Comparison of ENCODE assay signal across 7 cellular contexts in the genomic region with DNA sequence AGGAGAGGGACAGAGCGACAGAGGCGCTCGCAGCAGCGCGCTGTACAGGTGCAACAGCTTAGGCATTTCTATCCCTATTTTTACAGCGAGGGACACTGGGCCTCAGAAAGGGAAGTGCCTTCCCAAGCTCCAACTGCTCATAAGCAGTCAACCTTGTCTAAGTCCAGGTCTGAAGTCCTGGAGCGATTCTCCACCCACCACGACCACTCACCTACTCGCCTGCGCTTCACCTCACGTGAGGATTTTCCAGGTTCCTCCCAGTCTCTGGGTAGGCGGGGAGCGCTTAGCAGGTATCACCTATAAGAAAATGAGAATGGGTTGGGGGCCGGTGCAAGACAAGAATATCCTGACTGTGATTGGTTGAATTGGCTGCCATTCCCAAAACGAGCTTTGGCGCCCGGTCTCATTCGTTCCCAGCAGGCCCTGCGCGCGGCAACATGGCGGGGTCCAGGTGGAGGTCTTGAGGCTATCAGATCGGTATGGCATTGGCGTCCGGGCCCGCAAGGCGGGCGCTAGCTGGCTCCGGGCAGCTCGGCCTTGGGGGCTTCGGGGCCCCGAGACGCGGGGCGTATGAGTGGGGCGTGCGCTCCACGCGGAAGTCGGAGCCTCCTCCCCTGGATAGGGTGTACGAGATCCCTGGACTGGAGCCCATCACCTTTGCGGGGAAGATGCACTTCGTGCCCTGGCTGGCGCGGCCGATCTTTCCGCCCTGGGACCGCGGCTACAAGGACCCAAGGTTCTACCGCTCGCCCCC.
DNase-seq lines count a peak whose midpoint lies in the region; ATAC-seq lines count a peak whose summit lies in the region.

A gene with protein sequence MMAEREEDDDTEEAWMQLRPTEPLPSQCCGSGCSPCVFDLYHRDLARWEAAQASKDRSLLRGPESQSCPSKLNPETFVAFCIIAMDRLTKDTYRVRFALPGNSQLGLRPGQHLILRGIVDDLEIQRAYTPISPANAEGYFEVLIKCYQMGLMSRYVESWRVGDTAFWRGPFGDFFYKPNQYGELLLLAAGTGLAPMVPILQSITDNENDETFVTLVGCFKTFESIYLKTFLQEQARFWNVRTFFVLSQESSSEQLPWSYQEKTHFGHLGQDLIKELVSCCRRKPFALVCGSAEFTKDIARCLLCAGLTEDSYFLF (minus strand): TSS at position 266 of the 754 bp plus-strand sequence. CDS start 4,414 bp downstream, outside the sequence.
A gene (plus strand): TSS at position 403 of the 754 bp plus-strand sequence. CDS start 77 bp downstream, at position 480.

- DNase-seq in NCI-H2081 (lab: John Stamatoyannopoulos, UW), result peak; percentile 97 to 99
- peak; percentile 92 for DNase-seq in T1000 (lab: John Stamatoyannopoulos, UW)
- DNase-seq in astrocyte of the hippocampus (ENCODE audit: low read depth, low spot score), result peak; percentile 98
- peak; percentile 34 to 96 (median 86) for DNase-seq in hypothalamus (lab: John Stamatoyannopoulos, UW)
- DNase-seq in retina, result peak; percentile 96

- ATAC-seq in GM18517 (IDR thresholded peaks at IDR 0.05; ENCODE audit: unreplicated experiment), result peak; percentile 95
- peak; percentile 93 for ATAC-seq in HG03039 (IDR thresholded peaks at IDR 0.05; ENCODE audit: unreplicated experiment)

Comparison
In these comparisons a context has a peak if more than half of its experiments do, and no peak if none do; other contexts are left out.
1. Peak in every context shown above with its lines: DNase-seq and ATAC-seq.